In the genomic region with DNA sequence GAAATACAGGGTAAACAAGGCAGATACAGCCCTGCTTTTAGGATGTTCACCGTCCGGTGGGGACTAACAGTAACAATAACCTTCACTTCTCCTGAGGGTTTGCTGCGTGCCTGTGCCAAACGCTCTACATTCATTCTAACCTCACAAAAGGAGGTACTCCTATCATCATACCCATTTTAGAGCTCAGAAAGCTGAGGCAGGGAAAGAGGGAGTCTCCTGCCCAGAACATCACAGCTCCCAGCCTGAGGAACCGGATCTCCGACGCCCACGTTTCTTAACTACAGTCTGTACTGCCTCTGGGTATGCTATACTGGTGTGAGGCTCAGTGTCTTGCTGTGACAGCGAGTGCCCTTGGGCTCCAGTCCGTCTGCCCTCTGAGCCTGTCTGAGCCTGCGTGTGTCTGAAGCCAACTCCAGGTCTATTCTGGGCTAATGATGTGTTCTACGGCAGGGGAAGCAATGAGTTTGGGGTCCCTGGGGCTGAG, we compare ENCODE assay signal across 12 cellular contexts. TPM values are rescaled to one million over a fixed set of nuclear protein-coding genes. Genes with fewer than 3 reads are reported as not detected.
DNase-seq lines count a peak whose midpoint lies in the region; ATAC-seq, FAIRE-seq and TF ChIP-seq lines count a peak whose summit lies in the region.
"Had no signal": no experiment of that assay in that cellular context is flagged by ENCODE, and none has a peak within 500 bp of the region (broad histone marks: within the 10 kb centered on the region; RNA-seq: fewer than 3 reads in every experiment).

No MANE protein-coding gene starts in this region.

- no peaks in the 10 kb centered on the region for H3K27me3 ChIP-seq in GM12878 (replicated peaks in 1 of 2; ENCODE audit: control insufficient read depth in 2 of 2, insufficient read depth in 2 of 2, low read length in 1 of 2)
- no peaks in the 10 kb centered on the region for H3K27me3 ChIP-seq in thymus (ENCODE audit: control insufficient read depth, insufficient read depth)
- H3K27me3 ChIP-seq: MG63 had no signal

- no peaks in the 10 kb centered on the region for H3K27me3 Mint-ChIP-seq in activated CD4-positive, alpha-beta T cell treated with anti-CD3 and anti-CD28 coated beads, Interleukin-2, amount 10 ng/mL, durations not matched to agents 7 days and 5 days

- SMC1A ChIA-PET in GM12878 (lab: Charles Lee; ENCODE audit: uncharacterized antibody, unreplicated experiment), result no interaction called here

- RAD21 ChIA-PET in GM12878 (lab: Charles Lee; ENCODE audit: unreplicated experiment), result interaction anchor here (1.5 kb wide), 1 partner anchor 108 kb away, joined by 3 read pairs; no protein-coding TSS in a partner anchor

- peak overlapping the region; percentile 97 for H3K4me2 ChIP-seq in GM12878 (ENCODE audit: control insufficient read depth, insufficient read depth)

- H3K36me3 Mint-ChIP-seq in activated CD4-positive, alpha-beta T cell treated with anti-CD3 and anti-CD28 coated beads, Interleukin-2, amount 10 ng/mL, durations not matched to agents 7 days and 5 days (ENCODE audit: low read depth), result peaks cover 10% of the 10 kb centered on the region

- POLR2A ChIA-PET in activated CD4-positive, alpha-beta T cell treated with anti-CD3 and anti-CD28 coated beads, Interleukin-2, amount 10 ng/mL, durations not matched to agents 7 days and 5 days (lab: Charles Lee), result no interaction called here
- POLR2A ChIA-PET in GM12878 (lab: Charles Lee), result no interaction called here

- ATAC-seq in GM12878, result peak; percentile 1; the same call in 2 of the 3 replicates
- ATAC-seq in HG03460 (IDR thresholded peaks at IDR 0.05; ENCODE audit: unreplicated experiment), result no peak

- H3K79me2 ChIP-seq in GM12878 (ENCODE audit: control insufficient read depth, insufficient read depth, low read length), result peaks cover 4% of the 10 kb centered on the region

- H3K9ac ChIP-seq in GM12878 (ENCODE audit: control insufficient read depth, insufficient read depth, low read length), result peak overlapping the region; percentile 82
- peak overlapping the region in 1 of 2 donors; percentile 76 for H3K9ac ChIP-seq in kidney (ENCODE audit: low read length in 2 of 2)

- no peaks in the 10 kb centered on the region for H4K20me1 ChIP-seq in GM12878 (ENCODE audit: control insufficient read depth, insufficient read depth)

- TF ChIP-seq EP300 in GM12878 (IDR thresholded peaks at IDR 0.05; ENCODE audit: borderline replicate concordance in 1 of 2, control insufficient read depth in 1 of 2, low read depth in 2 of 2, low read length in 2 of 2), result no peak

- TF ChIP-seq CTCF in GM12878 (IDR thresholded peaks at IDR 0.05 in 2 of 3, conservative IDR thresholded peaks at IDR 0.05 in 1 of 3; ENCODE audit: control insufficient read depth in 2 of 3, extremely low read depth in 1 of 3, insufficient read depth in 1 of 3, low read depth in 3 of 3, low read length in 3 of 3) (no peak), kidney (IDR thresholded peaks at IDR 0.05; ENCODE audit: borderline replicate concordance, extremely low read depth, insufficient read depth) (no peak)

- TF ChIP-seq RAD21 in GM12878 (IDR thresholded peaks at IDR 0.05; ENCODE audit: insufficient read depth, low read depth, low read length), result no peak

- H3K27ac ChIP-seq in GM12878 (ENCODE audit: control insufficient read depth, insufficient read depth), result peak overlapping the region; percentile 86; the same call in 1 of the 2 replicates
- H3K27ac ChIP-seq in kidney (ENCODE audit: low read depth in 2 of 2, low read length in 2 of 2), result peak overlapping the region; percentile 44
- H3K27ac ChIP-seq in thymus (ENCODE audit: low read depth), result no peak overlapping the region

- no peak for DNase-seq in activated CD4-positive, alpha-beta T cell treated with anti-CD3 and anti-CD28 coated beads, Interleukin-2, amount 10 ng/mL, durations not matched to agents 7 days and 5 days
- DNase-seq in activated CD4-positive, alpha-beta T cell treated with anti-CD3 and anti-CD28 coated beads for 48 hours, result no peak
- no peak for DNase-seq in GM12878 (ENCODE audit: low read depth, low spot score)
- peak; percentile 41 for DNase-seq in kidney
- DNase-seq in stimulated activated CD8-positive, alpha-beta memory T cell treated with anti-CD3 and anti-CD28 coated beads, Interleukin-4, amount 100 ng/mL, for 48 hours, result no peak
- no peak for DNase-seq in putamen (ENCODE audit: low spot score)
- DNase-seq: effector CD8-positive, alpha-beta T cell; T1000 had no signal

- no peaks in the 10 kb centered on the region for H3K36me3 ChIP-seq in GM12878 (ENCODE audit: control insufficient read depth in 2 of 2, insufficient read depth in 2 of 2, low read length in 1 of 2)
- H3K36me3 ChIP-seq in kidney (ENCODE audit: control insufficient read depth in 1 of 2, insufficient read depth in 2 of 2, low read length in 2 of 2), result no peaks in the 10 kb centered on the region
- peaks cover 5% of the 10 kb centered on the region for H3K36me3 ChIP-seq in thymus (ENCODE audit: control insufficient read depth, insufficient read depth)
- H3K36me3 ChIP-seq: MG63 had no signal

- H3K4me3 ChIP-seq in GM12878, result peak overlapping the region; percentile 94
- H3K4me3 ChIP-seq in kidney (ENCODE audit: low read length in 2 of 2), result peak overlapping the region in 1 of 2 donors; percentile 70
- peak overlapping the region; percentile 82 for H3K4me3 ChIP-seq in thymus (ENCODE audit: low read length)
- H3K4me3 ChIP-seq: MG63 had no signal

- H3K4me1 ChIP-seq in GM12878 (ENCODE audit: control insufficient read depth, insufficient read depth, low read length), result peaks cover 16% of the 10 kb centered on the region
- peaks cover 8 to 14% of the 10 kb centered on the region in 2 donors for H3K4me1 ChIP-seq in kidney (ENCODE audit: control insufficient read depth in 1 of 2, insufficient read depth in 1 of 2, low read depth in 1 of 2, low read length in 2 of 2)
- H3K4me1 ChIP-seq in thymus (ENCODE audit: control insufficient read depth, insufficient read depth, low read length), result peaks cover 16% of the 10 kb centered on the region

- no peak for TF ChIP-seq POLR2A in GM12878 (IDR thresholded peaks at IDR 0.05; ENCODE audit: low read depth, low read length)

- BruUV-seq in GM12878 (replicated peaks; lab: Mats Ljungman, UMichigan), result no TSS peak

- CTCF ChIA-PET in activated CD4-positive, alpha-beta T cell treated with anti-CD3 and anti-CD28 coated beads, Interleukin-2, amount 10 ng/mL, durations not matched to agents 7 days and 5 days (lab: Charles Lee), result no interaction called here
- CTCF ChIA-PET in GM12878 (lab: Yijun Ruan, JAX), result interaction anchor here (1.0 to 3.7 kb wide), 2 partner anchors 11 to 26 kb away, joined by 3 to 27 read pairs; no protein-coding TSS in a partner anchor

- peak overlapping the region; percentile 95 for H3K4me3 Mint-ChIP-seq in activated CD4-positive, alpha-beta T cell treated with anti-CD3 and anti-CD28 coated beads, Interleukin-2, amount 10 ng/mL, durations not matched to agents 7 days and 5 days

- H3K9me3 ChIP-seq in GM12878 (replicated peaks; ENCODE audit: control insufficient read depth, insufficient read depth, low read length), result no peaks in the 10 kb centered on the region
- no peaks in the 10 kb centered on the region for H3K9me3 ChIP-seq in kidney (ENCODE audit: control insufficient read depth in 1 of 2, low read length in 2 of 2)
- peaks cover 1% of the 10 kb centered on the region for H3K9me3 ChIP-seq in thymus (ENCODE audit: control insufficient read depth)
- H3K9me3 ChIP-seq: MG63 had no signal

- in situ Hi-C loops in GM12878 (cut with MboI), result no loop called here

- WGBS in GM12878 (ENCODE audit: insufficient coverage, insufficient replicate concordance, low lambda C conversion rate, missing lambda C conversion rate), result 47% methylated on average over 12 of the region's 12 CpGs
- 83% methylated on average over 12 of the region's 12 CpGs for WGBS in thymus

- FAIRE-seq in GM12878 (lab: Jason Lieb, UNC) (no peak), kidney (lab: Jason Lieb, UNC) (no peak)

- peaks cover 45% of the 10 kb centered on the region for H3K4me1 Mint-ChIP-seq in activated CD4-positive, alpha-beta T cell treated with anti-CD3 and anti-CD28 coated beads, Interleukin-2, amount 10 ng/mL, durations not matched to agents 7 days and 5 days

- intact Hi-C loops in GM12878 (cut with micrococcal nuclease; ENCODE audit: unreplicated experiment) (loop anchor here (5.0 kb wide), 1 partner anchor 95 kb away; the partner anchor contains the start of gene MEGF8), kidney (cut with DNase I) (no loop called here)

- H3K27ac Mint-ChIP-seq in activated CD4-positive, alpha-beta T cell treated with anti-CD3 and anti-CD28 coated beads, Interleukin-2, amount 10 ng/mL, durations not matched to agents 7 days and 5 days, result peak overlapping the region; percentile 90

- H3K9me3 Mint-ChIP-seq in activated CD4-positive, alpha-beta T cell treated with anti-CD3 and anti-CD28 coated beads, Interleukin-2, amount 10 ng/mL, durations not matched to agents 7 days and 5 days, result no peaks in the 10 kb centered on the region

- no peak overlapping the region; the same call in 1 of the 2 replicates for H2AFZ ChIP-seq in GM12878 (ENCODE audit: control insufficient read depth, low read depth, low read length)

RNA-seq across cellular contexts. Expression of gene LIPE, which starts 5.1 kb away (rescaled TPM):
- 10 to 100 TPM; 27.7 to 29.5 TPM for total RNA-seq in activated CD4-positive, alpha-beta T cell treated with anti-CD3 and anti-CD28 coated beads, Interleukin-2, amount 10 ng/mL, durations not matched to agents 7 days and 5 days
- 6.8 and 9.3 TPM in 2 replicates for total RNA-seq in GM12878 (2013; cell fraction: nucleolus; rRNA removed)
- 11.1 and 19.9 TPM in 2 replicates for total RNA-seq in GM12878 (2014; rRNA removed)
- 5.3 and 8.1 TPM in 2 replicates for total RNA-seq in GM12878 (2014; rRNA removed; fragmentation: Illumina TruSeq; extraction: Trizol)
- 31.9 and 33.3 TPM in 2 replicates for total RNA-seq in GM12878 (2021)
- 2.8 TPM for polyA plus RNA-seq in GM12878 (2011; ENCODE audit: low read depth)
- polyA plus RNA-seq in GM12878 (2011; rRNA removed), result 3.2 and 8.9 TPM in 2 replicates
- 8.9 and 12.9 TPM in 2 replicates for polyA plus RNA-seq in GM12878 (2011; cell fraction: cytosol; rRNA removed)
- polyA plus RNA-seq in GM12878 (2011; cell fraction: nucleus; rRNA removed), result 16.4 and 21.1 TPM in 2 replicates
- 9.3 and 10.4 TPM in 2 replicates for polyA plus RNA-seq in GM12878 (2012)
- 1.5 and 10.0 TPM in 2 replicates for polyA plus RNA-seq in GM12878 (2014; fragmentation: Illumina TruSeq; extraction: Trizol)
- under 1 TPM; 0.02 to 0.24 TPM for polyA plus RNA-seq in GM12878 (2014; fragmentation: Nextera tagmentation; extraction: Ambion mirVana)
- polyA plus RNA-seq in GM12878 (2014; rRNA removed), result 18.0 and 22.3 TPM in 2 replicates
- polyA plus RNA-seq in GM12878 (2016; fragmentation: Nextera tagmentation; extraction: Ambion mirVana), result 10 to 100 TPM in 1 of 2 experiments, 1 to 10 TPM in 1; 8.4 to 11.5 TPM
- 8.3 and 20.1 TPM in 2 replicates for polyA minus RNA-seq in GM12878 (2011; rRNA and poly(A)+ RNA removed)
- 9.6 and 14.6 TPM in 2 replicates for polyA minus RNA-seq in GM12878 (2011; cell fraction: cytosol; rRNA and poly(A)+ RNA removed)
- polyA minus RNA-seq in GM12878 (2011; cell fraction: nucleus; rRNA and poly(A)+ RNA removed), result 3.9 and 9.2 TPM in 2 replicates
- 8.9 TPM for total RNA-seq in kidney
- polyA plus RNA-seq in kidney (ENCODE audit: insufficient read depth, low read depth, low replicate concordance), result 9.9 TPM
- 12.9 TPM for polyA plus RNA-seq in thymus

RNA-seq across cellular contexts. Expression of gene CXCL17, which starts 20.6 kb away (rescaled TPM):
- not detected for total RNA-seq in activated CD4-positive, alpha-beta T cell treated with anti-CD3 and anti-CD28 coated beads, Interleukin-2, amount 10 ng/mL, durations not matched to agents 7 days and 5 days
- not detected in 2 replicates for total RNA-seq in GM12878 (2013; cell fraction: nucleolus; rRNA removed)
- total RNA-seq in GM12878 (2014; rRNA removed), result not detected in 2 replicates
- total RNA-seq in GM12878 (2014; rRNA removed; fragmentation: Illumina TruSeq; extraction: Trizol), result 0.14 TPM in 1 of 2 replicates, not detected in the other
- not detected in 2 replicates for total RNA-seq in GM12878 (2021)
- polyA plus RNA-seq in GM12878 (2011; ENCODE audit: low read depth), result not detected
- polyA plus RNA-seq in GM12878 (2011; rRNA removed), result 0.10 and 0.15 TPM in 2 replicates
- polyA plus RNA-seq in GM12878 (2011; cell fraction: cytosol; rRNA removed), result 0.10 and 0.12 TPM in 2 replicates
- polyA plus RNA-seq in GM12878 (2011; cell fraction: nucleus; rRNA removed), result not detected in 2 replicates
- polyA plus RNA-seq in GM12878 (2012), result not detected in 2 replicates
- not detected in 2 replicates for polyA plus RNA-seq in GM12878 (2014; fragmentation: Illumina TruSeq; extraction: Trizol)
- under 1 TPM; 0.13 to 0.24 TPM for polyA plus RNA-seq in GM12878 (2014; fragmentation: Nextera tagmentation; extraction: Ambion mirVana)
- not detected in 2 replicates for polyA plus RNA-seq in GM12878 (2014; rRNA removed)
- polyA plus RNA-seq in GM12878 (2016; fragmentation: Nextera tagmentation; extraction: Ambion mirVana), result not detected
- not detected in 2 replicates for polyA minus RNA-seq in GM12878 (2011; rRNA and poly(A)+ RNA removed)
- polyA minus RNA-seq in GM12878 (2011; cell fraction: cytosol; rRNA and poly(A)+ RNA removed), result not detected in 2 replicates
- polyA minus RNA-seq in GM12878 (2011; cell fraction: nucleus; rRNA and poly(A)+ RNA removed), result not detected in 2 replicates
- not detected for total RNA-seq in kidney
- not detected for polyA plus RNA-seq in kidney (ENCODE audit: insufficient read depth, low read depth, low replicate concordance)
- polyA plus RNA-seq in thymus, result 8.4 TPM
- polyA plus RNA-seq: BJ had no signal

RNA-seq across cellular contexts. Expression of gene CNFN, which starts 32.0 kb away (rescaled TPM):
- total RNA-seq in activated CD4-positive, alpha-beta T cell treated with anti-CD3 and anti-CD28 coated beads, Interleukin-2, amount 10 ng/mL, durations not matched to agents 7 days and 5 days, result not detected
- total RNA-seq in GM12878 (2013; cell fraction: nucleolus; rRNA removed), result not detected in 2 replicates
- not detected in 2 replicates for total RNA-seq in GM12878 (2014; rRNA removed)
- total RNA-seq in GM12878 (2014; rRNA removed; fragmentation: Illumina TruSeq; extraction: Trizol), result not detected in 2 replicates
- total RNA-seq in GM12878 (2021), result not detected in 2 replicates
- not detected for polyA plus RNA-seq in GM12878 (2011; ENCODE audit: low read depth)
- not detected in 2 replicates for polyA plus RNA-seq in GM12878 (2011; rRNA removed)
- 0.60 and 0.78 TPM in 2 replicates for polyA plus RNA-seq in GM12878 (2011; cell fraction: cytosol; rRNA removed)
- polyA plus RNA-seq in GM12878 (2011; cell fraction: nucleus; rRNA removed), result 0.38 TPM in 1 of 2 replicates, not detected in the other
- polyA plus RNA-seq in GM12878 (2012), result 0.38 and 0.51 TPM in 2 replicates
- not detected in 2 replicates for polyA plus RNA-seq in GM12878 (2014; fragmentation: Illumina TruSeq; extraction: Trizol)
- polyA plus RNA-seq in GM12878 (2014; fragmentation: Nextera tagmentation; extraction: Ambion mirVana), result not detected
- not detected in 2 replicates for polyA plus RNA-seq in GM12878 (2014; rRNA removed)
- under 1 TPM in 1 of 2 experiments, not detected in 1; 0.60 TPM for polyA plus RNA-seq in GM12878 (2016; fragmentation: Nextera tagmentation; extraction: Ambion mirVana)
- not detected in 2 replicates for polyA minus RNA-seq in GM12878 (2011; rRNA and poly(A)+ RNA removed)
- polyA minus RNA-seq in GM12878 (2011; cell fraction: cytosol; rRNA and poly(A)+ RNA removed), result not detected in 2 replicates
- polyA minus RNA-seq in GM12878 (2011; cell fraction: nucleus; rRNA and poly(A)+ RNA removed), result not detected in 2 replicates
- 2.2 TPM for total RNA-seq in kidney
- 4.9 TPM for polyA plus RNA-seq in kidney (ENCODE audit: insufficient read depth, low read depth, low replicate concordance)
- polyA plus RNA-seq in thymus, result 32.7 TPM
